ENCODE assay signal across 8 cellular contexts in genomic region chr5:98927242-98927987, GRCh38.
DNase-seq lines count a peak whose midpoint lies in the region; TF ChIP-seq lines count a peak whose summit lies in the region.

No MANE protein-coding gene starts in this region.

- peak overlapping the region; percentile 98 for H3K27ac Mint-ChIP-seq in nephron progenitor cell

- H3K4me1 Mint-ChIP-seq in nephron progenitor cell: peaks cover 44% of the 10 kb centered on the region

- TF ChIP-seq POLR2A in GM10847 (IDR thresholded peaks at IDR 0.05; ENCODE audit: extremely low read depth, insufficient read length) (peak; percentile 36), erythroblast (IDR thresholded peaks at IDR 0.05; ENCODE audit: low read length) (peak; percentile 88)

- no peaks in the 10 kb centered on the region for H3K9me3 Mint-ChIP-seq in nephron progenitor cell

- CTCF ChIA-PET in HEK293 (lab: Yijun Ruan, JAX): interaction anchor here (0.6 kb wide), 1 partner anchor 132 kb away, joined by 3 read pairs; no protein-coding TSS in a partner anchor

- DNase-seq in NCI-H226 (peak; percentile 70), erythroblast (lab: John Stamatoyannopoulos, UW) (peak; percentile 55 to 76), nephron progenitor cell (peak; percentile 18), substantia nigra (lab: John Stamatoyannopoulos, UW) (peak in 20 of 49 donors; percentile 3 to 39 (median 20)), NCI-H1930 (lab: John Stamatoyannopoulos, UW) (no peak)
- DNase-seq in activated CD8-positive, alpha-beta memory T cell treated with anti-CD3 and anti-CD28 coated beads, Interleukin-2, amount 50 U/mL, for 24 hours (ENCODE audit: extremely low read depth): peak; percentile 38

- H3K4me3 ChIP-seq in HEK293 (ENCODE audit: low read depth, low read length): peak overlapping the region; percentile 99

- H3K4me3 Mint-ChIP-seq in nephron progenitor cell: peak overlapping the region; percentile 97

- TF ChIP-seq CTCF in HEK293 (tag by site-specific recombination; IDR thresholded peaks at IDR 0.05) (no peak), nephron progenitor cell (IDR thresholded peaks at IDR 0.05) (no peak)

- H3K27ac ChIP-seq in HEK293 (ENCODE audit: extremely low read depth, low read depth, low read length) (peak overlapping the region; percentile 98), substantia nigra (ENCODE audit: low read depth, low read length, poor library complexity, severe bottlenecking) (peak overlapping the region; percentile 93)

- POLR2A ChIA-PET in HEK293 (lab: Yijun Ruan, JAX): interaction anchor here (0.9 to 1.0 kb wide), 2 partner anchors 13 to 16 kb away, joined by 3 read pairs; no protein-coding TSS in a partner anchor

- H3K9me3 ChIP-seq in HEK293 (ENCODE audit: control insufficient read depth, insufficient read depth, low read depth, low read length): no peaks in the 10 kb centered on the region

- H3K36me3 ChIP-seq in HEK293 (ENCODE audit: control insufficient read depth in 2 of 2, insufficient read depth in 1 of 2, low read length in 2 of 2): peaks cover 31 to 38% of the 10 kb centered on the region in 2 experiments

- H3K27me3 Mint-ChIP-seq in nephron progenitor cell (ENCODE audit: low read depth, poor library complexity): no peaks in the 10 kb centered on the region

- H3K4me1 ChIP-seq in HEK293 (ENCODE audit: control insufficient read depth, insufficient read depth, low read length): 0 out of 2 replicates have a peak, but pooled peaks cover 4% of the 10 kb centered on the region

- H3K36me3 Mint-ChIP-seq in nephron progenitor cell (ENCODE audit: low read depth): peaks cover 36% of the 10 kb centered on the region

TF ChIP-seq in HEK293, 187 proteins besides CTCF, POLR2A, EP300 and RAD21 (continues in another document):
- no peak for TF ChIP-seq ZBTB26 (tag by site-specific recombination; optimal IDR thresholded peaks at IDR 0.05)
- TF ChIP-seq AEBP2 (tag by site-specific recombination; IDR thresholded peaks at IDR 0.05; ENCODE audit: borderline replicate concordance): no peak
- TF ChIP-seq ZNF354C (tag by site-specific recombination; IDR thresholded peaks at IDR 0.05; ENCODE audit: borderline replicate concordance, low read depth): no peak
- no peak for TF ChIP-seq ZNF76 (tag by site-specific recombination; IDR thresholded peaks at IDR 0.05; ENCODE audit: borderline replicate concordance, low read depth)
- TF ChIP-seq ZFP37 (tag by site-specific recombination; IDR thresholded peaks at IDR 0.05): no peak
- TF ChIP-seq PRDM1 (tag by site-specific recombination; IDR thresholded peaks at IDR 0.05): peak; percentile 97
- TF ChIP-seq ZNF830 (tag by site-specific recombination; IDR thresholded peaks at IDR 0.05; ENCODE audit: low read depth): no peak
- no peak for TF ChIP-seq ZNF433 (tag by site-specific recombination; IDR thresholded peaks at IDR 0.05; ENCODE audit: low read depth)
- TF ChIP-seq ZSCAN23 (tag by site-specific recombination; IDR thresholded peaks at IDR 0.05): no peak
- TF ChIP-seq, protein P1, sequence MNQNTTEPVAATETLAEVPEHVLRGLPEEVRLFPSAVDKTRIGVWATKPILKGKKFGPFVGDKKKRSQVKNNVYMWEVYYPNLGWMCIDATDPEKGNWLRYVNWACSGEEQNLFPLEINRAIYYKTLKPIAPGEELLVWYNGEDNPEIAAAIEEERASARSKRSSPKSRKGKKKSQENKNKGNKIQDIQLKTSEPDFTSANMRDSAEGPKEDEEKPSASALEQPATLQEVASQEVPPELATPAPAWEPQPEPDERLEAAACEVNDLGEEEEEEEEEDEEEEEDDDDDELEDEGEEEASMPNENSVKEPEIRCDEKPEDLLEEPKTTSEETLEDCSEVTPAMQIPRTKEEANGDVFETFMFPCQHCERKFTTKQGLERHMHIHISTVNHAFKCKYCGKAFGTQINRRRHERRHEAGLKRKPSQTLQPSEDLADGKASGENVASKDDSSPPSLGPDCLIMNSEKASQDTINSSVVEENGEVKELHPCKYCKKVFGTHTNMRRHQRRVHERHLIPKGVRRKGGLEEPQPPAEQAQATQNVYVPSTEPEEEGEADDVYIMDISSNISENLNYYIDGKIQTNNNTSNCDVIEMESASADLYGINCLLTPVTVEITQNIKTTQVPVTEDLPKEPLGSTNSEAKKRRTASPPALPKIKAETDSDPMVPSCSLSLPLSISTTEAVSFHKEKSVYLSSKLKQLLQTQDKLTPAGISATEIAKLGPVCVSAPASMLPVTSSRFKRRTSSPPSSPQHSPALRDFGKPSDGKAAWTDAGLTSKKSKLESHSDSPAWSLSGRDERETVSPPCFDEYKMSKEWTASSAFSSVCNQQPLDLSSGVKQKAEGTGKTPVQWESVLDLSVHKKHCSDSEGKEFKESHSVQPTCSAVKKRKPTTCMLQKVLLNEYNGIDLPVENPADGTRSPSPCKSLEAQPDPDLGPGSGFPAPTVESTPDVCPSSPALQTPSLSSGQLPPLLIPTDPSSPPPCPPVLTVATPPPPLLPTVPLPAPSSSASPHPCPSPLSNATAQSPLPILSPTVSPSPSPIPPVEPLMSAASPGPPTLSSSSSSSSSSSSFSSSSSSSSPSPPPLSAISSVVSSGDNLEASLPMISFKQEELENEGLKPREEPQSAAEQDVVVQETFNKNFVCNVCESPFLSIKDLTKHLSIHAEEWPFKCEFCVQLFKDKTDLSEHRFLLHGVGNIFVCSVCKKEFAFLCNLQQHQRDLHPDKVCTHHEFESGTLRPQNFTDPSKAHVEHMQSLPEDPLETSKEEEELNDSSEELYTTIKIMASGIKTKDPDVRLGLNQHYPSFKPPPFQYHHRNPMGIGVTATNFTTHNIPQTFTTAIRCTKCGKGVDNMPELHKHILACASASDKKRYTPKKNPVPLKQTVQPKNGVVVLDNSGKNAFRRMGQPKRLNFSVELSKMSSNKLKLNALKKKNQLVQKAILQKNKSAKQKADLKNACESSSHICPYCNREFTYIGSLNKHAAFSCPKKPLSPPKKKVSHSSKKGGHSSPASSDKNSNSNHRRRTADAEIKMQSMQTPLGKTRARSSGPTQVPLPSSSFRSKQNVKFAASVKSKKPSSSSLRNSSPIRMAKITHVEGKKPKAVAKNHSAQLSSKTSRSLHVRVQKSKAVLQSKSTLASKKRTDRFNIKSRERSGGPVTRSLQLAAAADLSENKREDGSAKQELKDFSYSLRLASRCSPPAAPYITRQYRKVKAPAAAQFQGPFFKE (tag by site-specific recombination; IDR thresholded peaks at IDR 0.05; ENCODE audit: borderline replicate concordance): no peak
- no peak for TF ChIP-seq ZFP3 (tag by site-specific recombination; IDR thresholded peaks at IDR 0.05; ENCODE audit: low read depth)
- no peak for TF ChIP-seq ZBTB1 (tag by site-specific recombination; IDR thresholded peaks at IDR 0.05)
- no peak for TF ChIP-seq ZNF174 (tag by site-specific recombination; IDR thresholded peaks at IDR 0.05)
- TF ChIP-seq ZNF624 (tag by site-specific recombination; IDR thresholded peaks at IDR 0.05): no peak
- no peak for TF ChIP-seq ZNF266 (tag by site-specific recombination; IDR thresholded peaks at IDR 0.05; ENCODE audit: low read depth)
- no peak for TF ChIP-seq ZNF555 (tag by site-specific recombination; conservative IDR thresholded peaks at IDR 0.05)
- TF ChIP-seq ZEB2 (tag by site-specific recombination; IDR thresholded peaks at IDR 0.05): 0 out of 2 replicates have a peak, but pooled peaks have one; percentile 28
- TF ChIP-seq HOXD13 (CRISPR knock-in tag; IDR thresholded peaks at IDR 0.05; ENCODE audit: borderline replicate concordance): no peak
- TF ChIP-seq ZBTB17 (tag by site-specific recombination; IDR thresholded peaks at IDR 0.05): peak; percentile 14; the same call in 1 of the 2 replicates
- TF ChIP-seq ZNF169 (tag by site-specific recombination; IDR thresholded peaks at IDR 0.05): no peak
- TF ChIP-seq ZSCAN30 (tag by site-specific recombination; IDR thresholded peaks at IDR 0.05): no peak
- TF ChIP-seq, protein P2, sequence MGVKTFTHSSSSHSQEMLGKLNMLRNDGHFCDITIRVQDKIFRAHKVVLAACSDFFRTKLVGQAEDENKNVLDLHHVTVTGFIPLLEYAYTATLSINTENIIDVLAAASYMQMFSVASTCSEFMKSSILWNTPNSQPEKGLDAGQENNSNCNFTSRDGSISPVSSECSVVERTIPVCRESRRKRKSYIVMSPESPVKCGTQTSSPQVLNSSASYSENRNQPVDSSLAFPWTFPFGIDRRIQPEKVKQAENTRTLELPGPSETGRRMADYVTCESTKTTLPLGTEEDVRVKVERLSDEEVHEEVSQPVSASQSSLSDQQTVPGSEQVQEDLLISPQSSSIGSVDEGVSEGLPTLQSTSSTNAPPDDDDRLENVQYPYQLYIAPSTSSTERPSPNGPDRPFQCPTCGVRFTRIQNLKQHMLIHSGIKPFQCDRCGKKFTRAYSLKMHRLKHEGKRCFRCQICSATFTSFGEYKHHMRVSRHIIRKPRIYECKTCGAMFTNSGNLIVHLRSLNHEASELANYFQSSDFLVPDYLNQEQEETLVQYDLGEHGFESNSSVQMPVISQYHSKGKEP (tag by site-specific recombination; IDR thresholded peaks at IDR 0.05): no peak
- no peak for TF ChIP-seq ZNF292 (tag by site-specific recombination; IDR thresholded peaks at IDR 0.05; ENCODE audit: borderline replicate concordance, low read depth)
- no peak for TF ChIP-seq ZNF792 (tag by site-specific recombination; IDR thresholded peaks at IDR 0.05)

Comparison
In these comparisons a context has a peak if more than half of its experiments do, and no peak if none do; other contexts are left out.
1. DNase-seq: peak in NCI-H226 (single experiment), activated CD8-positive, alpha-beta memory T cell treated with anti-CD3 and anti-CD28 coated beads, Interleukin-2, amount 50 U/mL, for 24 hours (single experiment), erythroblast (2 of 2) and nephron progenitor cell (single experiment); none in NCI-H1930 (0 of 2).